Comparison of ENCODE assay signal across 8 cellular contexts in the genomic region with DNA sequence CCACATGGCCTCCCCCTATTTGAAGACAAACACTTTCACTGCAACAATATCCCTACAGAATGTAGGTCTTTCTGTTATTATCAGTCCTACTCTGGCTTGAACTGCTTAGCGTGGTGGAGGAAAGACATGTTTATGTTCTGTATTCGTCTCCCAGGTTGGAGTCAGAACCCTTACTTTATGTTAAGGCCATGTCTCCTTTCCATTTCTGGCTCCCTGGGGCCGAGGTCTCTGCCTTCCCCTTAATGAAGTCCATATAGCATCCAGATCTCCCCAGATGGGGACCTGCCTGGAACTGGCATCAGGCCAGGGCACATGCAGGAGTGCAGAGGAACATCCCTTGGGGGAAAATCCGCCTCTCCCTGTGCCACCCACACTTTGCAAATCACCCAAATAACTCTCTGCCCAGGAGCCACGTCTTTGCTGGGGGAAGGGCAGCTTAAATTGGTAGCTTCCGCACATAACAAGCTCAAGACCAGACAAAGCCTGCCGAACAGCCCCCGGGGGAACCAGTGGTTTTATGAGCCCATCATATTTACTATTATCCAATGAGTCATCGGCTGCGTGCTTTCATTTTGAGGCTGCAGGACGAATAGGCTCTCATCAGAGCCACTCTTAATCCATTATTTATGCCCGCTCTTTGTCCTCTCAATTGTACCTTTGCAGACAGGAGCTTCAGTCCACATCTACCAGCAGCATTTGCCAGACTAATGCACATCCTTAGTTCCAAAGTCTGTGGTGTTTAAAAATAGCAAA.
DNase-seq lines count a peak whose midpoint lies in the region; ATAC-seq and TF ChIP-seq lines count a peak whose summit lies in the region.

No MANE protein-coding gene starts in this region.

- H3K4me3 ChIP-seq in HEK293 (ENCODE audit: low read depth, low read length) (no peak overlapping the region; the same call in 1 of the 2 replicates), coronary artery (peak overlapping the region; percentile 17)

- H3K4me1 ChIP-seq in HEK293 (ENCODE audit: control insufficient read depth, insufficient read depth, low read length): peaks cover 29% of the 10 kb centered on the region

- no peaks in the 10 kb centered on the region for H3K36me3 ChIP-seq in HEK293 (ENCODE audit: control insufficient read depth in 2 of 2, insufficient read depth in 1 of 2, low read length in 2 of 2)

- no peaks in the 10 kb centered on the region for H3K9me3 ChIP-seq in HEK293 (ENCODE audit: control insufficient read depth, insufficient read depth, low read depth, low read length)

- no peak for TF ChIP-seq CTCF in HEK293 (tag by site-specific recombination; IDR thresholded peaks at IDR 0.05)
- no peak for TF ChIP-seq CTCF in coronary artery (IDR thresholded peaks at IDR 0.05)

- CTCF ChIA-PET in HEK293 (lab: Yijun Ruan, JAX): interaction anchor here (0.6 to 1.8 kb wide), 12 partner anchors 8 to 54 kb away, joined by 3 to 11 read pairs (median 4); no protein-coding TSS in a partner anchor

- POLR2A ChIA-PET in HEK293 (lab: Yijun Ruan, JAX): interaction anchor here (0.7 to 2.0 kb wide), 14 partner anchors 9 to 429 kb away, joined by 3 to 14 read pairs (median 4); a partner anchor contains a TSS

- no peak for ATAC-seq in GM21529 (IDR thresholded peaks at IDR 0.05; ENCODE audit: unreplicated experiment)
- ATAC-seq in GM19324 (IDR thresholded peaks at IDR 0.05; ENCODE audit: low FRiP score, unreplicated experiment): no peak

- in situ Hi-C loops in ACHN (cut with HindIII; ENCODE audit: low pct_ligation_motif_present, low pct_unique_long_range_greater_than_20kb, low sequenced_read_pairs): no loop called here

- DNase-seq in ACHN (peak; percentile 3), NCI-H748 (lab: John Stamatoyannopoulos, UW; ENCODE audit: unreplicated experiment) (peak; percentile 95), coronary artery (ENCODE audit: low spot score) (peak; percentile 47), smooth muscle cell of the brain vasculature (ENCODE audit: low read depth, low spot score) (peak; percentile 53)
- DNase-seq in activated CD4-positive, alpha-beta T cell treated with anti-CD3 and anti-CD28 coated beads for 4 hours: no peak

- H3K27ac ChIP-seq in HEK293 (ENCODE audit: extremely low read depth, low read depth, low read length): peak overlapping the region; percentile 97
- H3K27ac ChIP-seq in coronary artery: no peak overlapping the region

TF ChIP-seq in HEK293, 187 proteins besides CTCF, POLR2A, EP300 and RAD21 (continues in another document):
- TF ChIP-seq ZNF114 (tag by site-specific recombination; IDR thresholded peaks at IDR 0.05) (no peak), ZNF248 (tag by site-specific recombination; IDR thresholded peaks at IDR 0.05) (no peak), ZNF174 (tag by site-specific recombination; IDR thresholded peaks at IDR 0.05) (no peak), ZNF792 (tag by site-specific recombination; IDR thresholded peaks at IDR 0.05) (0 out of 2 replicates have a peak, but pooled peaks have one; percentile 41), ZNF138 (tag by site-specific recombination; IDR thresholded peaks at IDR 0.05; ENCODE audit: borderline replicate concordance) (no peak), ZNF670 (tag by site-specific recombination; IDR thresholded peaks at IDR 0.05; ENCODE audit: low read depth) (no peak), IKZF3 (tag by site-specific recombination; IDR thresholded peaks at IDR 0.05) (peak; percentile 82), MEIS1 (CRISPR knock-in tag; IDR thresholded peaks at IDR 0.05; ENCODE audit: borderline replicate concordance) (peak; percentile 57; the same call in 1 of the 2 replicates), ZNF239 (tag by site-specific recombination; IDR thresholded peaks at IDR 0.05) (no peak), KLF10 (tag by site-specific recombination; IDR thresholded peaks at IDR 0.05) (peak; percentile 79), ZNF664 (tag by site-specific recombination; IDR thresholded peaks at IDR 0.05) (peak; percentile 17; the same call in 1 of the 2 replicates), KLF1 (tag by site-specific recombination; IDR thresholded peaks at IDR 0.05) (no peak; the same call in 1 of the 2 replicates), ZSCAN23 (tag by site-specific recombination; IDR thresholded peaks at IDR 0.05) (peak; percentile 98), ZNF707 (tag by site-specific recombination; IDR thresholded peaks at IDR 0.05) (no peak), ZNF416 (tag by site-specific recombination; IDR thresholded peaks at IDR 0.05) (no peak), OVOL3 (tag by site-specific recombination; IDR thresholded peaks at IDR 0.05) (peak; percentile 98), ZNF354C (tag by site-specific recombination; IDR thresholded peaks at IDR 0.05; ENCODE audit: borderline replicate concordance, low read depth) (no peak), ZNF600 (tag by site-specific recombination; IDR thresholded peaks at IDR 0.05) (peak; percentile 77), ZNF701 (tag by site-specific recombination; IDR thresholded peaks at IDR 0.05) (no peak), ZNF626 (tag by site-specific recombination; IDR thresholded peaks at IDR 0.05) (no peak), ZNF2 (tag by site-specific recombination; IDR thresholded peaks at IDR 0.05) (peak; percentile 67; the same call in 1 of the 2 replicates)
- TF ChIP-seq, protein P1, sequence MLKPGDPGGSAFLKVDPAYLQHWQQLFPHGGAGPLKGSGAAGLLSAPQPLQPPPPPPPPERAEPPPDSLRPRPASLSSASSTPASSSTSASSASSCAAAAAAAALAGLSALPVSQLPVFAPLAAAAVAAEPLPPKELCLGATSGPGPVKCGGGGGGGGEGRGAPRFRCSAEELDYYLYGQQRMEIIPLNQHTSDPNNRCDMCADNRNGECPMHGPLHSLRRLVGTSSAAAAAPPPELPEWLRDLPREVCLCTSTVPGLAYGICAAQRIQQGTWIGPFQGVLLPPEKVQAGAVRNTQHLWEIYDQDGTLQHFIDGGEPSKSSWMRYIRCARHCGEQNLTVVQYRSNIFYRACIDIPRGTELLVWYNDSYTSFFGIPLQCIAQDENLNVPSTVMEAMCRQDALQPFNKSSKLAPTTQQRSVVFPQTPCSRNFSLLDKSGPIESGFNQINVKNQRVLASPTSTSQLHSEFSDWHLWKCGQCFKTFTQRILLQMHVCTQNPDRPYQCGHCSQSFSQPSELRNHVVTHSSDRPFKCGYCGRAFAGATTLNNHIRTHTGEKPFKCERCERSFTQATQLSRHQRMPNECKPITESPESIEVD (tag by site-specific recombination; IDR thresholded peaks at IDR 0.05): no peak; the same call in 1 of the 2 replicates
- TF ChIP-seq, protein P2, sequence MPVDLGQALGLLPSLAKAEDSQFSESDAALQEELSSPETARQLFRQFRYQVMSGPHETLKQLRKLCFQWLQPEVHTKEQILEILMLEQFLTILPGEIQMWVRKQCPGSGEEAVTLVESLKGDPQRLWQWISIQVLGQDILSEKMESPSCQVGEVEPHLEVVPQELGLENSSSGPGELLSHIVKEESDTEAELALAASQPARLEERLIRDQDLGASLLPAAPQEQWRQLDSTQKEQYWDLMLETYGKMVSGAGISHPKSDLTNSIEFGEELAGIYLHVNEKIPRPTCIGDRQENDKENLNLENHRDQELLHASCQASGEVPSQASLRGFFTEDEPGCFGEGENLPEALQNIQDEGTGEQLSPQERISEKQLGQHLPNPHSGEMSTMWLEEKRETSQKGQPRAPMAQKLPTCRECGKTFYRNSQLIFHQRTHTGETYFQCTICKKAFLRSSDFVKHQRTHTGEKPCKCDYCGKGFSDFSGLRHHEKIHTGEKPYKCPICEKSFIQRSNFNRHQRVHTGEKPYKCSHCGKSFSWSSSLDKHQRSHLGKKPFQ (tag by site-specific recombination; IDR thresholded peaks at IDR 0.05): peak; percentile 83
- TF ChIP-seq, protein P3, sequence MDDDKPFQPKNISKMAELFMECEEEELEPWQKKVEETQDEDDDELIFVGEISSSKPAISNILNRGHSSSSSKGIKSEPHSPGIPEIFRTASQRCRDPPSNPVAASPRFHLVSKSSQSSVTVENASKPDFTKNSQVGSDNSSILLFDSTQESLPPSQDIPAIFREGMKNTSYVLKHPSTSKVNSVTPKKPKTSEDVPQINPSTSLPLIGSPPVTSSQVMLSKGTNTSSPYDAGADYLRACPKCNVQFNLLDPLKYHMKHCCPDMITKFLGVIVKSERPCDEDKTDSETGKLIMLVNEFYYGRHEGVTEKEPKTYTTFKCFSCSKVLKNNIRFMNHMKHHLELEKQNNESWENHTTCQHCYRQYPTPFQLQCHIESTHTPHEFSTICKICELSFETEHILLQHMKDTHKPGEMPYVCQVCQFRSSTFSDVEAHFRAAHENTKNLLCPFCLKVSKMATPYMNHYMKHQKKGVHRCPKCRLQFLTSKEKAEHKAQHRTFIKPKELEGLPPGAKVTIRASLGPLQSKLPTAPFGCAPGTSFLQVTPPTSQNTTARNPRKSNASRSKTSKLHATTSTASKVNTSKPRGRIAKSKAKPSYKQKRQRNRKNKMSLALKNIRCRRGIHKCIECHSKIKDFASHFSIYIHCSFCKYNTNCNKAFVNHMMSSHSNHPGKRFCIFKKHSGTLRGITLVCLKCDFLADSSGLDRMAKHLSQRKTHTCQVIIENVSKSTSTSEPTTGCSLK (tag by site-specific recombination; IDR thresholded peaks at IDR 0.05): no peak
- TF ChIP-seq, protein P4, sequence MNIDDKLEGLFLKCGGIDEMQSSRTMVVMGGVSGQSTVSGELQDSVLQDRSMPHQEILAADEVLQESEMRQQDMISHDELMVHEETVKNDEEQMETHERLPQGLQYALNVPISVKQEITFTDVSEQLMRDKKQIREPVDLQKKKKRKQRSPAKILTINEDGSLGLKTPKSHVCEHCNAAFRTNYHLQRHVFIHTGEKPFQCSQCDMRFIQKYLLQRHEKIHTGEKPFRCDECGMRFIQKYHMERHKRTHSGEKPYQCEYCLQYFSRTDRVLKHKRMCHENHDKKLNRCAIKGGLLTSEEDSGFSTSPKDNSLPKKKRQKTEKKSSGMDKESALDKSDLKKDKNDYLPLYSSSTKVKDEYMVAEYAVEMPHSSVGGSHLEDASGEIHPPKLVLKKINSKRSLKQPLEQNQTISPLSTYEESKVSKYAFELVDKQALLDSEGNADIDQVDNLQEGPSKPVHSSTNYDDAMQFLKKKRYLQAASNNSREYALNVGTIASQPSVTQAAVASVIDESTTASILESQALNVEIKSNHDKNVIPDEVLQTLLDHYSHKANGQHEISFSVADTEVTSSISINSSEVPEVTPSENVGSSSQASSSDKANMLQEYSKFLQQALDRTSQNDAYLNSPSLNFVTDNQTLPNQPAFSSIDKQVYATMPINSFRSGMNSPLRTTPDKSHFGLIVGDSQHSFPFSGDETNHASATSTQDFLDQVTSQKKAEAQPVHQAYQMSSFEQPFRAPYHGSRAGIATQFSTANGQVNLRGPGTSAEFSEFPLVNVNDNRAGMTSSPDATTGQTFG (tag by site-specific recombination; IDR thresholded peaks at IDR 0.05; ENCODE audit: borderline replicate concordance): no peak

Comparison
In these comparisons a context has a peak if more than half of its experiments do, and no peak if none do; other contexts are left out.
1. DNase-seq: peak in ACHN (single experiment), NCI-H748 (single experiment), coronary artery (single experiment) and smooth muscle cell of the brain vasculature (single experiment); none in activated CD4-positive, alpha-beta T cell treated with anti-CD3 and anti-CD28 coated beads for 4 hours (0 of 2).